ENCODE assay signal across 9 cellular contexts in the genomic region with DNA sequence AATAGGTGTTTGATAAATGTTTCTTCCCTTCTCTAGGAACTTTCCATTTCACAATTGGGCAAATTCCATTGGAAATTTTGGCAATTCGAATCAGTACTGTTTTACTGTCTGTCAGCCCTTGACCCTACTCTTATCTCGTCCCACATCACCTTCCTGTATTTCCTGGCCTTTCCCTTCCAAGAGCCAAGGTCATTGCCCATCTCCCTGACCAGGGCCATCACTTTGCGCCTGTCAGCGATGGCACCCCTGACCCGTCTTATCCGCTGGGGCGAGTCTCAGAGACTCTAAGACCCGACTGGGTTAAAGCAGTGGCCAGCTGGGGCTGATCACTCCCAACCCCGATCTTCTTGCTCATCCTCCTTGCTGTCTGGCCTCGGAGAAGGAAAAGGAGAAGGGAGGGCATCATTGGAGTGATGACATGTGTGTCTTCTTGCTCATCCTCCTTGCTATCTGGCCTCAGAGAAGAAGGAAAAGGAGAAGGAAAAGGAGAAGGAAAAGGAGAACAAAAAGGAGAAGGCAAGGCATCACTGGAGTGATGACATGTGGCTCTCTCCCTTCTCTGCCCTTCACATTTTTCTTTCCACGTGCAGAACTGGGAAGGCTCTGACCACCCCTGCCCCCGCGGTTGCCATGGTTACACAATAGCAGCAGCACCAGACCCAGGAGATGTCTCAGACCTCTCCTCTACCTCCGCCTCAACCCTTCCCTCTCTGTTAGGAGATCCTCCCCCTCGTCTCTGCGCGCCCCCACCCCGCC. TPM values are rescaled to one million over a fixed set of nuclear protein-coding genes. Genes with fewer than 3 reads are reported as not detected.
A peak's percentile ranks its signal among the peaks of the same experiment; 100 is the strongest.
DNase-seq lines count a peak whose midpoint lies in the region; ATAC-seq and TF ChIP-seq lines count a peak whose summit lies in the region.
"Had no signal": no experiment of that assay in that cellular context is flagged by ENCODE, and none has a peak within 500 bp of the region (broad histone marks: within the 10 kb centered on the region; RNA-seq: fewer than 3 reads in every experiment).

No MANE protein-coding gene starts in this region.

- peak in 1 of 2 donors; percentile 77 for DNase-seq in ascending aorta (ENCODE audit: low spot score in 2 of 2)
- DNase-seq in iPS-NIHi11 (ENCODE audit: low spot score) = peak; percentile 55
- DNase-seq in smooth muscle cell (lab: John Stamatoyannopoulos, UW; ENCODE audit: unreplicated experiment) = no peak
- DNase-seq in NOMO-1 treated with DMSO at 0.1 percent for 48 hours (lab: John Stamatoyannopoulos, UW; ENCODE audit: unreplicated experiment) = no peak
- DNase-seq in NOMO-1 (lab: John Stamatoyannopoulos, UW; ENCODE audit: unreplicated experiment in 2 of 2) = no peak
- DNase-seq: NCI-H1436 had no signal

- no peak overlapping the region for H3K27ac ChIP-seq in HEK293 (ENCODE audit: extremely low read depth, low read depth, low read length)
- H3K27ac ChIP-seq in ascending aorta = peak overlapping the region; percentile 88 to 92
- peak overlapping the region; percentile 48 for H3K27ac ChIP-seq in smooth muscle cell (ENCODE audit: low read depth)

- no peaks in the 10 kb centered on the region for H3K27me3 ChIP-seq in ascending aorta
- peaks cover 26% of the 10 kb centered on the region for H3K27me3 ChIP-seq in smooth muscle cell (ENCODE audit: low read depth)

- H3F3A ChIP-seq in smooth muscle cell (ENCODE audit: low read depth) = no peaks in the 10 kb centered on the region

- CTCF ChIA-PET in HEK293 (lab: Yijun Ruan, JAX) = interaction anchor here (0.6 to 2.6 kb wide), 15 partner anchors 8 to 1495 kb away, joined by 3 to 14 read pairs (median 3); no protein-coding TSS in a partner anchor

- no peaks in the 10 kb centered on the region for H3K9me3 ChIP-seq in HEK293 (ENCODE audit: control insufficient read depth, insufficient read depth, low read depth, low read length)
- no peaks in the 10 kb centered on the region for H3K9me3 ChIP-seq in ascending aorta
- H3K9me3 ChIP-seq in smooth muscle cell (replicated peaks; ENCODE audit: low read depth) = no peaks in the 10 kb centered on the region

- H4K20me1 ChIP-seq in smooth muscle cell (ENCODE audit: low read depth) = no peaks in the 10 kb centered on the region

- TF ChIP-seq CTCF in HEK293 (tag by site-specific recombination; IDR thresholded peaks at IDR 0.05) (no peak), ascending aorta (IDR thresholded peaks at IDR 0.05) (no peak), smooth muscle cell (IDR thresholded peaks at IDR 0.05; ENCODE audit: borderline replicate concordance, insufficient read depth, poor library complexity, severe bottlenecking) (no peak)

- H2AFZ ChIP-seq in smooth muscle cell (ENCODE audit: low read depth) = peak overlapping the region; percentile 98

- H3K9ac ChIP-seq in smooth muscle cell (ENCODE audit: low read depth) = peak overlapping the region; percentile 40

- intact Hi-C loops in ascending aorta (cut with DNase I) = loop anchor here (5.0 to 10.0 kb wide), 2 partner anchors 368 to 390 kb away; no protein-coding TSS in a partner anchor

- POLR2A ChIA-PET in HEK293 (lab: Yijun Ruan, JAX) = interaction anchor here (0.6 to 0.7 kb wide), 2 partner anchors 36 to 51 kb away, joined by 4 to 9 read pairs; no protein-coding TSS in a partner anchor

- ATAC-seq in HG02885 (IDR thresholded peaks at IDR 0.05; ENCODE audit: poor library complexity, unreplicated experiment) (no peak), GM18498 (IDR thresholded peaks at IDR 0.05; ENCODE audit: unreplicated experiment) (no peak)

- peak overlapping the region; percentile 99 for H3K4me2 ChIP-seq in smooth muscle cell

- 43% methylated on average over 18 of the region's 18 CpGs for WGBS in smooth muscle cell (ENCODE audit: low lambda C conversion rate)

- 0 out of 2 replicates have a peak, but pooled peaks cover 3% of the 10 kb centered on the region for H3K4me1 ChIP-seq in HEK293 (ENCODE audit: control insufficient read depth, insufficient read depth, low read length)
- H3K4me1 ChIP-seq in ascending aorta = peaks cover 0 to 3% of the 10 kb centered on the region in 2 donors
- H3K4me1 ChIP-seq in smooth muscle cell (ENCODE audit: low read depth) = peaks cover 5% of the 10 kb centered on the region

- H3K36me3 ChIP-seq in HEK293 (ENCODE audit: control insufficient read depth in 2 of 2, insufficient read depth in 1 of 2, low read length in 2 of 2) (no peaks in the 10 kb centered on the region), ascending aorta (no peaks in the 10 kb centered on the region), smooth muscle cell (ENCODE audit: low read depth) (no peaks in the 10 kb centered on the region)

- peaks cover 27% of the 10 kb centered on the region for H3K79me2 ChIP-seq in smooth muscle cell (ENCODE audit: low read depth)

- peak overlapping the region; percentile 89 for H3K4me3 ChIP-seq in HEK293 (ENCODE audit: low read depth, low read length)
- peak overlapping the region; percentile 63 to 80 for H3K4me3 ChIP-seq in ascending aorta
- peak overlapping the region; percentile 89 for H3K4me3 ChIP-seq in smooth muscle cell

TF ChIP-seq in HEK293, 187 proteins besides CTCF, POLR2A, EP300 and RAD21:
- TF ChIP-seq ZNF274 (IDR thresholded peaks at IDR 0.05; ENCODE audit: low read length) = no peak
- no peak for TF ChIP-seq ZNF274 (tag by site-specific recombination; IDR thresholded peaks at IDR 0.05; ENCODE audit: borderline replicate concordance)
- 0 out of 2 replicates have a peak, but pooled peaks have one; percentile 55 for TF ChIP-seq ZSCAN16 (tag by site-specific recombination; IDR thresholded peaks at IDR 0.05)
- TF ChIP-seq, protein P1, sequence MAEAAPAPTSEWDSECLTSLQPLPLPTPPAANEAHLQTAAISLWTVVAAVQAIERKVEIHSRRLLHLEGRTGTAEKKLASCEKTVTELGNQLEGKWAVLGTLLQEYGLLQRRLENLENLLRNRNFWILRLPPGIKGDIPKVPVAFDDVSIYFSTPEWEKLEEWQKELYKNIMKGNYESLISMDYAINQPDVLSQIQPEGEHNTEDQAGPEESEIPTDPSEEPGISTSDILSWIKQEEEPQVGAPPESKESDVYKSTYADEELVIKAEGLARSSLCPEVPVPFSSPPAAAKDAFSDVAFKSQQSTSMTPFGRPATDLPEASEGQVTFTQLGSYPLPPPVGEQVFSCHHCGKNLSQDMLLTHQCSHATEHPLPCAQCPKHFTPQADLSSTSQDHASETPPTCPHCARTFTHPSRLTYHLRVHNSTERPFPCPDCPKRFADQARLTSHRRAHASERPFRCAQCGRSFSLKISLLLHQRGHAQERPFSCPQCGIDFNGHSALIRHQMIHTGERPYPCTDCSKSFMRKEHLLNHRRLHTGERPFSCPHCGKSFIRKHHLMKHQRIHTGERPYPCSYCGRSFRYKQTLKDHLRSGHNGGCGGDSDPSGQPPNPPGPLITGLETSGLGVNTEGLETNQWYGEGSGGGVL (tag by site-specific recombination; IDR thresholded peaks at IDR 0.05) = peak; percentile 65; the same call in 1 of the 2 replicates
- peak; percentile 26; the same call in 1 of the 2 replicates for TF ChIP-seq PRDM1 (tag by site-specific recombination; IDR thresholded peaks at IDR 0.05)

RNA-seq across cellular contexts. Expression of a gene that starts 2.1 kb away (rescaled TPM):
- total RNA-seq in ascending aorta = 4.5 TPM
- total RNA-seq in smooth muscle cell = 106 and 116 TPM in 2 replicates
- polyA plus RNA-seq in smooth muscle cell = 9.8 and 31.4 TPM in 2 replicates

Comparison
In these comparisons a context has a peak if more than half of its experiments do, and no peak if none do; other contexts are left out.
1. RNA of a gene that starts 2.1 kb away (total RNA-seq): 106 to 116 TPM in smooth muscle cell; 4.5 TPM in ascending aorta (single experiment); every median in the first group is over 10 times any median in the second.
2. Peak in every context shown above with its lines, with median percentiles within 50 percentile points of each other: H3K4me3 ChIP-seq.